In the genomic region with DNA sequence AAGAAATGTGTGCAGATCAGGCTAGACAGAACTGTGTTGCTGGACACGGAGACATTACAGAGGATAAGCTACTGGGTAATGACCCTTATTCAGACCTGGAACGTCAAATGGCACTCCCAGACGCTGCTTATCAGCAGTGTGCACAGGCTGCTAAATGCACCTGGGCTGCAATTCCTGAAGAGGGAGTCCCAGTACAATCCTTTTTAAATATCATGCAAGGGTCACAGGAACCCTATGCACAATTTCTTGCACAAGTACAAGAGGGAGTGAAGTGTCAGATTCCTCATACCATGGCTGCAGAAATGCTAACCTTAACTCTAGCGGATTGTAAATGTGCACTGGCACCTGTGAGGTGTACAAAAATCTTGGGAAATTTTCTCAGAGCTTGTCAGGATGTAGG, we compare ENCODE assay signal across 1 cellular context.
TF ChIP-seq lines count a peak whose summit lies in the region.

No MANE protein-coding gene starts in this region.

TF ChIP-seq in HepG2, 621 proteins besides CTCF, POLR2A, EP300 and RAD21:
- no peak for TF ChIP-seq ZNF225 (CRISPR knock-in tag; IDR thresholded peaks at IDR 0.05)
- no peak for TF ChIP-seq ERF (CRISPR knock-in tag; IDR thresholded peaks at IDR 0.05)
- no peak for TF ChIP-seq ZNF44 (CRISPR knock-in tag; IDR thresholded peaks at IDR 0.05)
- TF ChIP-seq, protein P1, sequence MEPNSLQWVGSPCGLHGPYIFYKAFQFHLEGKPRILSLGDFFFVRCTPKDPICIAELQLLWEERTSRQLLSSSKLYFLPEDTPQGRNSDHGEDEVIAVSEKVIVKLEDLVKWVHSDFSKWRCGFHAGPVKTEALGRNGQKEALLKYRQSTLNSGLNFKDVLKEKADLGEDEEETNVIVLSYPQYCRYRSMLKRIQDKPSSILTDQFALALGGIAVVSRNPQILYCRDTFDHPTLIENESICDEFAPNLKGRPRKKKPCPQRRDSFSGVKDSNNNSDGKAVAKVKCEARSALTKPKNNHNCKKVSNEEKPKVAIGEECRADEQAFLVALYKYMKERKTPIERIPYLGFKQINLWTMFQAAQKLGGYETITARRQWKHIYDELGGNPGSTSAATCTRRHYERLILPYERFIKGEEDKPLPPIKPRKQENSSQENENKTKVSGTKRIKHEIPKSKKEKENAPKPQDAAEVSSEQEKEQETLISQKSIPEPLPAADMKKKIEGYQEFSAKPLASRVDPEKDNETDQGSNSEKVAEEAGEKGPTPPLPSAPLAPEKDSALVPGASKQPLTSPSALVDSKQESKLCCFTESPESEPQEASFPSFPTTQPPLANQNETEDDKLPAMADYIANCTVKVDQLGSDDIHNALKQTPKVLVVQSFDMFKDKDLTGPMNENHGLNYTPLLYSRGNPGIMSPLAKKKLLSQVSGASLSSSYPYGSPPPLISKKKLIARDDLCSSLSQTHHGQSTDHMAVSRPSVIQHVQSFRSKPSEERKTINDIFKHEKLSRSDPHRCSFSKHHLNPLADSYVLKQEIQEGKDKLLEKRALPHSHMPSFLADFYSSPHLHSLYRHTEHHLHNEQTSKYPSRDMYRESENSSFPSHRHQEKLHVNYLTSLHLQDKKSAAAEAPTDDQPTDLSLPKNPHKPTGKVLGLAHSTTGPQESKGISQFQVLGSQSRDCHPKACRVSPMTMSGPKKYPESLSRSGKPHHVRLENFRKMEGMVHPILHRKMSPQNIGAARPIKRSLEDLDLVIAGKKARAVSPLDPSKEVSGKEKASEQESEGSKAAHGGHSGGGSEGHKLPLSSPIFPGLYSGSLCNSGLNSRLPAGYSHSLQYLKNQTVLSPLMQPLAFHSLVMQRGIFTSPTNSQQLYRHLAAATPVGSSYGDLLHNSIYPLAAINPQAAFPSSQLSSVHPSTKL (CRISPR knock-in tag; IDR thresholded peaks at IDR 0.05) = no peak
- no peak for TF ChIP-seq HMG20A (CRISPR knock-in tag; IDR thresholded peaks at IDR 0.05; ENCODE audit: borderline replicate concordance)
- TF ChIP-seq SOX13 (IDR thresholded peaks at IDR 0.05) = no peak
- TF ChIP-seq SOX13 (CRISPR knock-in tag; conservative IDR thresholded peaks at IDR 0.05 in 1 of 2, IDR thresholded peaks at IDR 0.05 in 1 of 2) = no peak
- no peak for TF ChIP-seq PCBP2 (optimal IDR thresholded peaks at IDR 0.05; ENCODE audit: low read depth, low read length, poor library complexity, severe bottlenecking)
- TF ChIP-seq ETV6 (CRISPR knock-in tag; conservative IDR thresholded peaks at IDR 0.05) = no peak
- no peak for TF ChIP-seq ZNF616 (CRISPR knock-in tag; IDR thresholded peaks at IDR 0.05; ENCODE audit: low read depth)
- TF ChIP-seq MTF1 (CRISPR knock-in tag; IDR thresholded peaks at IDR 0.05) = no peak
- TF ChIP-seq TAF15 (IDR thresholded peaks at IDR 0.05; ENCODE audit: low read depth, low read length, poor library complexity, severe bottlenecking) = no peak
